1 cellular context compared by ENCODE assay signal in genomic region chr16:30761928-30762902, GRCh38.
TF ChIP-seq lines count a peak whose summit lies in the region.

Gene CFAP119 (minus strand): TSS chr16:30762062. CDS start chr16:30761748, 314 bp downstream.
Gene RNF40 (plus strand): TSS chr16:30762322. CDS start chr16:30762546, 224 bp downstream.

TF ChIP-seq in K562, 482 proteins besides CTCF, POLR2A, EP300 and RAD21 (continued from another document and continues in another):
- TF ChIP-seq FOXP4 (CRISPR knock-in tag; IDR thresholded peaks at IDR 0.05; ENCODE audit: borderline replicate concordance) (no peak), POLR3G (IDR thresholded peaks at IDR 0.05; ENCODE audit: extremely low read depth, insufficient read length, insufficient replicate concordance) (no peak), MYBL2 (IDR thresholded peaks at IDR 0.05; ENCODE audit: low read depth) (no peak), MYBL2 (CRISPR knock-in tag; IDR thresholded peaks at IDR 0.05; ENCODE audit: borderline replicate concordance) (no peak), YY1 (IDR thresholded peaks at IDR 0.05; ENCODE audit: borderline replicate concordance in 1 of 3, control insufficient read depth in 1 of 3, extremely low read depth in 1 of 3, insufficient read depth in 3 of 3, insufficient read length in 1 of 3, insufficient replicate concordance in 2 of 3, low read depth in 1 of 3, low read length in 2 of 3) (peak; percentile 91 to 97 (median 97)), ZNF197 (CRISPR knock-in tag; IDR thresholded peaks at IDR 0.05; ENCODE audit: low read depth) (no peak), TRIM24 (IDR thresholded peaks at IDR 0.05) (no peak), SMAD4 (CRISPR knock-in tag; conservative IDR thresholded peaks at IDR 0.05) (no peak), FUS (optimal IDR thresholded peaks at IDR 0.05; ENCODE audit: low read depth, low read length) (no peak), ARID1B (IDR thresholded peaks at IDR 0.05) (no peak), PTTG1 (tag; IDR thresholded peaks at IDR 0.05; ENCODE audit: low read depth) (no peak), ZNF75A (CRISPR knock-in tag; IDR thresholded peaks at IDR 0.05) (no peak), PCBP2 (IDR thresholded peaks at IDR 0.05; ENCODE audit: low read depth, low read length, poor library complexity, severe bottlenecking) (no peak), ILF3 (IDR thresholded peaks at IDR 0.05; ENCODE audit: borderline replicate concordance) (no peak), ZNF3 (CRISPR knock-in tag; IDR thresholded peaks at IDR 0.05) (no peak), BCLAF1 (IDR thresholded peaks at IDR 0.05; ENCODE audit: borderline replicate concordance in 1 of 2, control insufficient read depth in 1 of 2, low read depth in 2 of 2, low read length in 1 of 2) (no peak), ZKSCAN8 (CRISPR knock-in tag; IDR thresholded peaks at IDR 0.05) (no peak), SREBF1 (IDR thresholded peaks at IDR 0.05; ENCODE audit: borderline replicate concordance, low read depth, low read length) (no peak), ZNF239 (CRISPR knock-in tag; IDR thresholded peaks at IDR 0.05) (no peak), CBX1 (IDR thresholded peaks at IDR 0.05; ENCODE audit: low read depth) (no peak), ZC3H4 (CRISPR knock-in tag; IDR thresholded peaks at IDR 0.05; ENCODE audit: borderline replicate concordance) (no peak), DMBX1 (CRISPR knock-in tag; IDR thresholded peaks at IDR 0.05; ENCODE audit: borderline replicate concordance) (no peak), MCM3 (IDR thresholded peaks at IDR 0.05) (no peak), HOXB6 (CRISPR knock-in tag; IDR thresholded peaks at IDR 0.05; ENCODE audit: borderline replicate concordance) (no peak), ZFP1 (CRISPR knock-in tag; IDR thresholded peaks at IDR 0.05) (no peak), ZNF175 (CRISPR knock-in tag; IDR thresholded peaks at IDR 0.05; ENCODE audit: low read depth) (no peak), SMARCE1 (IDR thresholded peaks at IDR 0.05) (no peak), ZNF699 (CRISPR knock-in tag; IDR thresholded peaks at IDR 0.05; ENCODE audit: insufficient replicate concordance) (no peak), RFX1 (IDR thresholded peaks at IDR 0.05) (peak; percentile 98), CREM (IDR thresholded peaks at IDR 0.05; ENCODE audit: low read depth) (peak; percentile 92), MCM2 (IDR thresholded peaks at IDR 0.05; ENCODE audit: low read depth) (no peak), NUFIP1 (IDR thresholded peaks at IDR 0.05; ENCODE audit: partially characterized antibody) (no peak), ZNF184 (CRISPR knock-in tag; IDR thresholded peaks at IDR 0.05) (no peak), SNAPC5 (CRISPR knock-in tag; IDR thresholded peaks at IDR 0.05) (no peak), ZNF644 (tag; IDR thresholded peaks at IDR 0.05; ENCODE audit: low read depth) (no peak), CHD1 (IDR thresholded peaks at IDR 0.05; ENCODE audit: low read length) (no peak), ZNF764 (CRISPR knock-in tag; IDR thresholded peaks at IDR 0.05; ENCODE audit: low read depth) (no peak), ZNF830 (CRISPR knock-in tag; IDR thresholded peaks at IDR 0.05) (no peak), SMARCA4 (IDR thresholded peaks at IDR 0.05) (no peak), HCFC1 (IDR thresholded peaks at IDR 0.05; ENCODE audit: low read depth, low read length) (peak; percentile 49; the same call in 1 of the 2 replicates), ZNF146 (CRISPR knock-in tag; IDR thresholded peaks at IDR 0.05; ENCODE audit: unreplicated experiment) (no peak), CBX5 (IDR thresholded peaks at IDR 0.05; ENCODE audit: borderline replicate concordance, low read depth) (no peak)
- TF ChIP-seq, protein P1, sequence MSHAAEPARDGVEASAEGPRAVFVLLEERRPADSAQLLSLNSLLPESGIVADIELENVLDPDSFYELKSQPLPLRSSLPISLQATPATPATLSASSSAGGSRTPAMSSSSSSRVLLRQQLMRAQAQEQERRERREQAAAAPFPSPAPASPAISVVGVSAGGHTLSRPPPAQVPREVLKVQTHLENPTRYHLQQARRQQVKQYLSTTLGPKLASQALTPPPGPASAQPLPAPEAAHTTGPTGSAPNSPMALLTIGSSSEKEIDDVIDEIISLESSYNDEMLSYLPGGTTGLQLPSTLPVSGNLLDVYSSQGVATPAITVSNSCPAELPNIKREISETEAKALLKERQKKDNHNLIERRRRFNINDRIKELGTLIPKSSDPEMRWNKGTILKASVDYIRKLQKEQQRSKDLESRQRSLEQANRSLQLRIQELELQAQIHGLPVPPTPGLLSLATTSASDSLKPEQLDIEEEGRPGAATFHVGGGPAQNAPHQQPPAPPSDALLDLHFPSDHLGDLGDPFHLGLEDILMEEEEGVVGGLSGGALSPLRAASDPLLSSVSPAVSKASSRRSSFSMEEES (CRISPR knock-in tag; IDR thresholded peaks at IDR 0.05): no peak
- TF ChIP-seq, protein P2, sequence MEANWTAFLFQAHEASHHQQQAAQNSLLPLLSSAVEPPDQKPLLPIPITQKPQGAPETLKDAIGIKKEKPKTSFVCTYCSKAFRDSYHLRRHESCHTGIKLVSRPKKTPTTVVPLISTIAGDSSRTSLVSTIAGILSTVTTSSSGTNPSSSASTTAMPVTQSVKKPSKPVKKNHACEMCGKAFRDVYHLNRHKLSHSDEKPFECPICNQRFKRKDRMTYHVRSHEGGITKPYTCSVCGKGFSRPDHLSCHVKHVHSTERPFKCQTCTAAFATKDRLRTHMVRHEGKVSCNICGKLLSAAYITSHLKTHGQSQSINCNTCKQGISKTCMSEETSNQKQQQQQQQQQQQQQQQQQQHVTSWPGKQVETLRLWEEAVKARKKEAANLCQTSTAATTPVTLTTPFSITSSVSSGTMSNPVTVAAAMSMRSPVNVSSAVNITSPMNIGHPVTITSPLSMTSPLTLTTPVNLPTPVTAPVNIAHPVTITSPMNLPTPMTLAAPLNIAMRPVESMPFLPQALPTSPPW (CRISPR knock-in tag; IDR thresholded peaks at IDR 0.05): peak; percentile 93
- TF ChIP-seq, protein P3, sequence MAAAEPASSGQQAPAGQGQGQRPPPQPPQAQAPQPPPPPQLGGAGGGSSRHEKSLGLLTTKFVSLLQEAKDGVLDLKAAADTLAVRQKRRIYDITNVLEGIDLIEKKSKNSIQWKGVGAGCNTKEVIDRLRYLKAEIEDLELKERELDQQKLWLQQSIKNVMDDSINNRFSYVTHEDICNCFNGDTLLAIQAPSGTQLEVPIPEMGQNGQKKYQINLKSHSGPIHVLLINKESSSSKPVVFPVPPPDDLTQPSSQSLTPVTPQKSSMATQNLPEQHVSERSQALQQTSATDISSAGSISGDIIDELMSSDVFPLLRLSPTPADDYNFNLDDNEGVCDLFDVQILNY (CRISPR knock-in tag; IDR thresholded peaks at IDR 0.05): no peak
- TF ChIP-seq, protein P4, sequence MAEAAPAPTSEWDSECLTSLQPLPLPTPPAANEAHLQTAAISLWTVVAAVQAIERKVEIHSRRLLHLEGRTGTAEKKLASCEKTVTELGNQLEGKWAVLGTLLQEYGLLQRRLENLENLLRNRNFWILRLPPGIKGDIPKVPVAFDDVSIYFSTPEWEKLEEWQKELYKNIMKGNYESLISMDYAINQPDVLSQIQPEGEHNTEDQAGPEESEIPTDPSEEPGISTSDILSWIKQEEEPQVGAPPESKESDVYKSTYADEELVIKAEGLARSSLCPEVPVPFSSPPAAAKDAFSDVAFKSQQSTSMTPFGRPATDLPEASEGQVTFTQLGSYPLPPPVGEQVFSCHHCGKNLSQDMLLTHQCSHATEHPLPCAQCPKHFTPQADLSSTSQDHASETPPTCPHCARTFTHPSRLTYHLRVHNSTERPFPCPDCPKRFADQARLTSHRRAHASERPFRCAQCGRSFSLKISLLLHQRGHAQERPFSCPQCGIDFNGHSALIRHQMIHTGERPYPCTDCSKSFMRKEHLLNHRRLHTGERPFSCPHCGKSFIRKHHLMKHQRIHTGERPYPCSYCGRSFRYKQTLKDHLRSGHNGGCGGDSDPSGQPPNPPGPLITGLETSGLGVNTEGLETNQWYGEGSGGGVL (CRISPR knock-in tag; IDR thresholded peaks at IDR 0.05): no peak
- TF ChIP-seq, protein P5, sequence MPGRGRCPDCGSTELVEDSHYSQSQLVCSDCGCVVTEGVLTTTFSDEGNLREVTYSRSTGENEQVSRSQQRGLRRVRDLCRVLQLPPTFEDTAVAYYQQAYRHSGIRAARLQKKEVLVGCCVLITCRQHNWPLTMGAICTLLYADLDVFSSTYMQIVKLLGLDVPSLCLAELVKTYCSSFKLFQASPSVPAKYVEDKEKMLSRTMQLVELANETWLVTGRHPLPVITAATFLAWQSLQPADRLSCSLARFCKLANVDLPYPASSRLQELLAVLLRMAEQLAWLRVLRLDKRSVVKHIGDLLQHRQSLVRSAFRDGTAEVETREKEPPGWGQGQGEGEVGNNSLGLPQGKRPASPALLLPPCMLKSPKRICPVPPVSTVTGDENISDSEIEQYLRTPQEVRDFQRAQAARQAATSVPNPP (IDR thresholded peaks at IDR 0.05; ENCODE audit: borderline replicate concordance, insufficient read depth, insufficient read length): no peak
- TF ChIP-seq, protein P6, sequence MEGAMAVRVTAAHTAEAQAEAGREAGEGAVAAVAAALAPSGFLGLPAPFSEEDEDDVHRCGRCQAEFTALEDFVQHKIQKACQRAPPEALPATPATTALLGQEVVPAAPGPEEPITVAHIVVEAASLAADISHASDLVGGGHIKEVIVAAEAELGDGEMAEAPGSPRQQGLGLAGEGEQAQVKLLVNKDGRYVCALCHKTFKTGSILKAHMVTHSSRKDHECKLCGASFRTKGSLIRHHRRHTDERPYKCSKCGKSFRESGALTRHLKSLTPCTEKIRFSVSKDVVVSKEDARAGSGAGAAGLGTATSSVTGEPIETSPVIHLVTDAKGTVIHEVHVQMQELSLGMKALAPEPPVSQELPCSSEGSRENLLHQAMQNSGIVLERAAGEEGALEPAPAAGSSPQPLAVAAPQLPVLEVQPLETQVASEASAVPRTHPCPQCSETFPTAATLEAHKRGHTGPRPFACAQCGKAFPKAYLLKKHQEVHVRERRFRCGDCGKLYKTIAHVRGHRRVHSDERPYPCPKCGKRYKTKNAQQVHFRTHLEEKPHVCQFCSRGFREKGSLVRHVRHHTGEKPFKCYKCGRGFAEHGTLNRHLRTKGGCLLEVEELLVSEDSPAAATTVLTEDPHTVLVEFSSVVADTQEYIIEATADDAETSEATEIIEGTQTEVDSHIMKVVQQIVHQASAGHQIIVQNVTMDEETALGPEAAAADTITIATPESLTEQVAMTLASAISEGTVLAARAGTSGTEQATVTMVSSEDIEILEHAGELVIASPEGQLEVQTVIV (CRISPR knock-in tag; IDR thresholded peaks at IDR 0.05; ENCODE audit: borderline replicate concordance): no peak
- TF ChIP-seq, protein P7, sequence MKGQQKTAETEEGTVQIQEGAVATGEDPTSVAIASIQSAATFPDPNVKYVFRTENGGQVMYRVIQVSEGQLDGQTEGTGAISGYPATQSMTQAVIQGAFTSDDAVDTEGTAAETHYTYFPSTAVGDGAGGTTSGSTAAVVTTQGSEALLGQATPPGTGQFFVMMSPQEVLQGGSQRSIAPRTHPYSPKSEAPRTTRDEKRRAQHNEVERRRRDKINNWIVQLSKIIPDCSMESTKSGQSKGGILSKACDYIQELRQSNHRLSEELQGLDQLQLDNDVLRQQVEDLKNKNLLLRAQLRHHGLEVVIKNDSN (CRISPR knock-in tag; IDR thresholded peaks at IDR 0.05): no peak
